In the genomic region with DNA sequence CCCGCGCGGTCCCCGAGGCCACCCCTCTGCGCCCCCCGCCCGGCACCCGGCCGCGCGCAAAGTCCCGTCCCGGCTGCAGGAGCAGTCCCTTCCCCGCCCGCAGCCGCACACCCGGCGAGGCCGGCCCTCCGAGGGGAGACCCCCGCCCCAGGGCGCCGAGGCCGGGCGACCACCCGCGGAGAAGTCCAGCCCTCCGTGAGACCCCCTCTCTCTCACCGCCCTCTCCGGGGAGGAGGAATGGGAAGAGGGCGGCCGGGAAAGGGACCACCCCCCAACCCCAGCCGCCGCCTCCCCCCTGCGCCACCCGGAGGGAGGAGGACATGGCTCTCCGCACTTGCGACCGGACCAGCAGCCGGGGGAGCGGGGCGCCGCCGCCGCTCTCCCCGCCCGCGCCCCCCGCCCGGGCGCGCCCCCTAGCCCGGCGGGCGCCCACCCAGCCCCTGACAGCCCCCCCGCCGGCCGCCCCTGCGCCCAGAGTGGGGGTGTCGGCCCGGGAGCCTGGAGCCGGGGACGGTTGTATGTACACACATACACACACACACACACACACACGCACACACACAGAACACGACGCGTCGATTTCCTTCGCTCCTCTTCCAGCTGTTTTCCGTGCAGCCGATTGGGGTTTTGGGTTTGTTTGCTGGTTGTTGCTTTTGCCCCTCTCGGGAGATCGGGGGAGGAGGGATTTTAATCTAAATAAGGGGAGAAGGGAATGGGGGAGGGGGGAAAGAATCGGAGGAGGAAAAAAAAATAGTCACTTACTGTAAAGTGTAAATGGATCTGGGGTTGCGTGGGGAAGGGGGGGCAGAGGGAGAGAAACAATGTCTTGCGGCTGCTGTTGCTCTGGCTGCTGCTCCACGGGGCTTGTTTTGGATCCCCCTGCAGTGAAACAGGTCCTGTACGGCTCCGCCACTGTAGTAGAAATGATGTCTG, we compare ENCODE assay signal across 8 cellular contexts. TPM values are rescaled to one million over a fixed set of nuclear protein-coding genes. Genes with fewer than 3 reads are reported as not detected.
DNase-seq lines count a peak whose midpoint lies in the region; ATAC-seq, FAIRE-seq and TF ChIP-seq lines count a peak whose summit lies in the region.

Gene ATXN1, minus strand, starts transcription at position 925 of the 933 bp plus-strand sequence.

- H3K36me3 ChIP-seq in BE2C: no peaks in the 10 kb centered on the region

- no peak for FAIRE-seq in urothelium cell line (lab: Jason Lieb, UNC)

- peak within 1 kb of the TSS; percentile 89 for H3K4me3 ChIP-seq in BE2C (ENCODE audit: low read depth, low read length)

- H3K4me1 ChIP-seq in BE2C: peaks cover 22% of the 10 kb centered on the region

- DNase-seq in BE2C (peak; percentile 54), NCI-H748 (lab: John Stamatoyannopoulos, UW; ENCODE audit: unreplicated experiment) (peak; percentile 77), fibroblast of gingiva (ENCODE audit: low read depth) (peak; percentile 71), myocyte (ENCODE audit: low read depth) (peak; percentile 74), urothelium cell line (ENCODE audit: low spot score) (no peak)
- peak; percentile 55 to 64 for DNase-seq in activated T-cell treated with anti-CD3 and anti-CD28 coated beads, Interleukin-2, amount 50 U/mL, for 48 hours

- no peaks in the 10 kb centered on the region for H3K27me3 ChIP-seq in BE2C

- H3K9me3 ChIP-seq in BE2C: no peaks in the 10 kb centered on the region

- peak; percentile 0 for ATAC-seq in GM21381 (IDR thresholded peaks at IDR 0.05; ENCODE audit: unreplicated experiment)

- no peak for TF ChIP-seq CTCF in BE2C (IDR thresholded peaks at IDR 0.05; ENCODE audit: low read depth, low read length)
- TF ChIP-seq CTCF in subcutaneous adipose tissue (IDR thresholded peaks at IDR 0.05; ENCODE audit: low read depth): no peak

RNA-seq across cellular contexts. Expression of gene ATXN1, which starts in this region (rescaled TPM):
- polyA plus RNA-seq in BE2C (2012; ENCODE audit: insufficient read depth, insufficient read length, low read depth): 2.3 TPM
- total RNA-seq in myocyte (60.0 and 83.3 TPM in 2 replicates), subcutaneous adipose tissue (10 to 100 TPM; 27.1 to 35.6 (median 35.1) TPM)
- 19.2 TPM for polyA plus RNA-seq in myocyte (2012)
